ENCODE assay signal across 1 cellular context in the genomic region with DNA sequence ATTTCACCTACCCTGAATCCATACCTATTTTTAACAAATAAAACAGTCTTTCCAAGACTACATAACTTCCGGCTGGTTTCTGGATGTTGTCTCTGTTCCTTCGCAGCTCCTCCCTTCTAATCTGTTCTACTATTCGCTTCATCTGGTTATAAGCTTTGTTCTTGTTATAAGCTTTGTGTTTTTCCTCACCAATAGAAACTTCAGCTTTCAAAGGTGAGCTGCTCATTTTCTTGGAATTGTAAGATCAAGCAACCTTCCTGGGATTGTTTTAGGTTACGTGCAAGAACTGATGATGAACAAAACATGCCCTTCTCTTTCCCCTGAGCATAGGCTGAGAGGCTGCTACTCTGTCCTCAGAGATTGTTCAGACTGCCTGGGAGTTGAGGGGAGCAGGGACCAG.
TF ChIP-seq lines count a peak whose summit lies in the region.

No MANE protein-coding gene starts in this region.

TF ChIP-seq in H1, 55 proteins besides CTCF, POLR2A, EP300 and RAD21:
- TF ChIP-seq USF2 (IDR thresholded peaks at IDR 0.05; ENCODE audit: low read length) = no peak
- no peak for TF ChIP-seq ZNF274 (IDR thresholded peaks at IDR 0.05; ENCODE audit: borderline replicate concordance, extremely low read depth, low read length)
- TF ChIP-seq POLR2AphosphoS5 (IDR thresholded peaks at IDR 0.05; ENCODE audit: low read depth, low read length) = no peak
- TF ChIP-seq CTBP2 (IDR thresholded peaks at IDR 0.05; ENCODE audit: borderline replicate concordance, insufficient read depth, insufficient read length, low read length) = no peak
- TF ChIP-seq EGR1 (IDR thresholded peaks at IDR 0.05; ENCODE audit: borderline replicate concordance, low read depth, low read length) = no peak
- no peak for TF ChIP-seq PHF8 (conservative IDR thresholded peaks at IDR 0.05; ENCODE audit: low read depth, low read length)
- no peak for TF ChIP-seq JUN (IDR thresholded peaks at IDR 0.05; ENCODE audit: low read depth, low read length)
- TF ChIP-seq CBX5 (IDR thresholded peaks at IDR 0.05; ENCODE audit: low read depth, low read length) = no peak
- no peak for TF ChIP-seq TBP (IDR thresholded peaks at IDR 0.05; ENCODE audit: low read depth, low read length)
- TF ChIP-seq SAP30 (IDR thresholded peaks at IDR 0.05; ENCODE audit: insufficient read depth, insufficient replicate concordance, low read length) = no peak
- TF ChIP-seq TCF12 (IDR thresholded peaks at IDR 0.05; ENCODE audit: low read depth, low read length) = no peak
- TF ChIP-seq CHD7 (IDR thresholded peaks at IDR 0.05; ENCODE audit: insufficient replicate concordance, low read length) = no peak
- TF ChIP-seq JUND (IDR thresholded peaks at IDR 0.05; ENCODE audit: low read length) = no peak
- no peak for TF ChIP-seq RNF2 (IDR thresholded peaks at IDR 0.05; ENCODE audit: borderline replicate concordance, low read depth, low read length, missing control alignments, poor library complexity, severe bottlenecking)
- no peak for TF ChIP-seq KDM4A (IDR thresholded peaks at IDR 0.05; ENCODE audit: low read depth, low read length, severe bottlenecking)
- TF ChIP-seq BCL11A (IDR thresholded peaks at IDR 0.05; ENCODE audit: low read depth in 2 of 2, low read length in 2 of 2) = no peak
